ENCODE assay signal across 25 cellular contexts in the genomic region with DNA sequence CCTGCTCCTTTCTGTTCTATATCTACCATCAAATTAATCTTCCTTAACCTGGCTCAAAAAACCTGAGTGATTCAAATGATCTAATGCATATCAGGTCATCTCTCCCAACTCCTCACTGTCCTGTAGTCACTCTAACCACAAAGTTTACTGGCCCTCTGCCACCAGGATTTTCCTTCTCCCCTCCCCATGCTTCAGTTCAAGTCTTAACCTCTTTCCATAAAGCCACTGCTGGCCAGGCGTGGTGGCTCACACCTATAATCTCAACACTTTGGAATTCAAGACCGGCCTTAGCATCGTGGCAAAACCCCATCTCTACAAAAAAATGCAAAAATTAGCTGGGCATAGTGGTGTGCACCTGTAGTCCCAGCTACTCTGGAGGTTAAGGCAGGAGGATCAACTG. TPM values are rescaled to one million over a fixed set of nuclear protein-coding genes. Genes with fewer than 3 reads are reported as not detected.
DNase-seq lines count a peak whose midpoint lies in the region; TF ChIP-seq lines count a peak whose summit lies in the region.
"Had no signal": no experiment of that assay in that cellular context is flagged by ENCODE, and none has a peak within 500 bp of the region (broad histone marks: within the 10 kb centered on the region; RNA-seq: fewer than 3 reads in every experiment).

No MANE protein-coding gene starts in this region.

- in situ Hi-C loops in mammary epithelial cell (cut with MboI; ENCODE audit: low sequenced_read_pairs in 2 of 2) = loop anchor here in 1 of 2 donors (10.0 kb wide), 1 partner anchor 52 kb away; no protein-coding TSS in a partner anchor

- H3K27me3 ChIP-seq in mammary epithelial cell (ENCODE audit: insufficient read depth, low read length) = no peaks in the 10 kb centered on the region
- H3K27me3 ChIP-seq: pancreas had no signal

- H3K4me1 Mint-ChIP-seq in MCF 10A (ENCODE audit: insufficient read depth, unreplicated experiment) = peaks cover 7% of the 10 kb centered on the region
- H3K4me1 Mint-ChIP-seq: central memory CD8-positive, alpha-beta T cell had no signal

- H3K9me3 ChIP-seq in mammary epithelial cell (replicated peaks; ENCODE audit: insufficient read depth, low read length) = no peaks in the 10 kb centered on the region
- H3K9me3 ChIP-seq: pancreas had no signal

- H3K27ac Mint-ChIP-seq in MCF 10A (ENCODE audit: low read depth, unreplicated experiment) = no peak overlapping the region
- H3K27ac Mint-ChIP-seq: GM23338 had no signal

- no peak overlapping the region for H3K9ac ChIP-seq in mammary epithelial cell (ENCODE audit: insufficient read depth, low read length)

- DNase-seq in mammary epithelial cell (peak; percentile 86), MCF 10A (ENCODE audit: unreplicated experiment) (no peak), RPMI7951 (ENCODE audit: low read depth) (peak; percentile 32), epithelial cell of esophagus (ENCODE audit: low read depth) (peak; percentile 63), DMS 273 (lab: John Stamatoyannopoulos, UW; ENCODE audit: unreplicated experiment) (no peak), islet precursor cell (no peak), NK-92 (lab: John Stamatoyannopoulos, UW; ENCODE audit: unreplicated experiment) (no peak)
- no peak for DNase-seq in activated naive CD4-positive, alpha-beta T cell treated with anti-CD3 and anti-CD28 coated beads, Interleukin-2, amount 50 U/mL, for 16 hours
- DNase-seq: activated CD4-positive, alpha-beta T cell treated with anti-CD3 and anti-CD28 coated beads, Interleukin-2, amount 50 U/mL, for 1 hour; activated CD8-positive, alpha-beta memory T cell treated with anti-CD3 and anti-CD28 coated beads, Interleukin-2, amount 50 U/mL, for 48 hours; activated gamma-delta T cell; amniotic stem cell; C1 segment of cervical spinal cord; DMS53; effector CD8-positive, alpha-beta T cell; naive B cell; NCI-H1092; NCI-H69; OCI-M1; pancreas; stimulated activated CD4-positive, alpha-beta T cell treated with anti-CD3 and anti-CD28 coated beads, Interleukin-2, amount 100 ng/mL, for 48 hours had no signal

- H3K79me2 ChIP-seq in mammary epithelial cell (ENCODE audit: insufficient read depth, low read length) = no peaks in the 10 kb centered on the region

- H3K27me3 Mint-ChIP-seq in MCF 10A (ENCODE audit: insufficient read depth, unreplicated experiment) = no peaks in the 10 kb centered on the region
- H3K27me3 Mint-ChIP-seq: naive B cell had no signal

- H3K9me3 Mint-ChIP-seq in MCF 10A (ENCODE audit: unreplicated experiment) = no peaks in the 10 kb centered on the region
- H3K9me3 Mint-ChIP-seq: central memory CD8-positive, alpha-beta T cell; GM23338; naive B cell had no signal

- POLR2A ChIA-PET in MCF 10A (lab: Yijun Ruan, JAX) = interaction anchor here (0.7 to 3.8 kb wide), 6 partner anchors 9 to 91 kb away, joined by 3 to 25 read pairs (median 3); no protein-coding TSS in a partner anchor

- H3K4me1 ChIP-seq in mammary epithelial cell (ENCODE audit: insufficient read depth, low read length) = peaks cover 12% of the 10 kb centered on the region
- H3K4me1 ChIP-seq: pancreas had no signal

- H3K4me3 ChIP-seq in mammary epithelial cell (replicated peaks in 1 of 3; ENCODE audit: insufficient read depth in 1 of 3, low read depth in 2 of 3, low read length in 3 of 3) (no peak overlapping the region), epithelial cell of esophagus (ENCODE audit: low read length) (no peak overlapping the region)
- H3K4me3 ChIP-seq: GM23338, lung, pancreas had no signal

- CTCF ChIA-PET in mammary epithelial cell (lab: Charles Lee; ENCODE audit: low non-redundant PET) (no interaction called here), MCF 10A (lab: Yijun Ruan, JAX) (interaction anchor here (0.6 kb wide), 1 partner anchor 19 kb away, joined by 3 read pairs; no protein-coding TSS in a partner anchor)

- dilution Hi-C loops in mammary epithelial cell (cut with HindIII; ENCODE audit: low sequenced_read_pairs) = no loop called here

- intact Hi-C loops in mammary epithelial cell (cut with micrococcal nuclease) = no loop called here
- intact Hi-C loops in MCF 10A (cut with micrococcal nuclease) = no loop called here

- no peak for TF ChIP-seq CTCF in mammary epithelial cell (conservative IDR thresholded peaks at IDR 0.05 in 1 of 2, IDR thresholded peaks at IDR 0.05 in 1 of 2; ENCODE audit: extremely low read depth in 1 of 2, insufficient read depth in 1 of 2, low read depth in 1 of 2, low read length in 2 of 2)
- no peak for TF ChIP-seq CTCF in MCF 10A (IDR thresholded peaks at IDR 0.05; ENCODE audit: unreplicated experiment)
- TF ChIP-seq CTCF in epithelial cell of esophagus (IDR thresholded peaks at IDR 0.05; ENCODE audit: insufficient read depth, low read depth, low read length, missing control alignments) = no peak

- H4K20me1 ChIP-seq in mammary epithelial cell (ENCODE audit: insufficient read depth, low read length) = no peaks in the 10 kb centered on the region

- H3K27ac ChIP-seq in mammary epithelial cell (ENCODE audit: insufficient read depth, low read depth, low read length) = no peak overlapping the region
- H3K27ac ChIP-seq: 22Rv1, pancreas had no signal

- peak overlapping the region; percentile 9 for H3K4me2 ChIP-seq in mammary epithelial cell (ENCODE audit: insufficient read depth, low read depth, low read length)
- H3K4me2 ChIP-seq: GM23338 had no signal

- WGBS in mammary epithelial cell (ENCODE audit: low coverage, missing lambda C conversion rate) = 0% methylated on average over 3 of the region's 3 CpGs

- H3K36me3 ChIP-seq in mammary epithelial cell (ENCODE audit: insufficient read depth, low read length) = no peaks in the 10 kb centered on the region
- H3K36me3 ChIP-seq: pancreas had no signal

- H2AFZ ChIP-seq in mammary epithelial cell (ENCODE audit: low read depth, low read length) = no peak overlapping the region
- H2AFZ ChIP-seq: GM23338 had no signal

- no peak overlapping the region for H3K4me3 Mint-ChIP-seq in MCF 10A (ENCODE audit: unreplicated experiment)
- H3K4me3 Mint-ChIP-seq: central memory CD8-positive, alpha-beta T cell; GM23338; naive B cell had no signal

- no peaks in the 10 kb centered on the region for H3K36me3 Mint-ChIP-seq in MCF 10A (ENCODE audit: insufficient read depth, unreplicated experiment)
- H3K36me3 Mint-ChIP-seq: naive B cell had no signal

- no TSS peak for BruUV-seq in mammary epithelial cell (replicated peaks; lab: Mats Ljungman, UMichigan)
- BruUV-seq in MCF 10A (replicated peaks; lab: Mats Ljungman, UMichigan) = no TSS peak

RNA-seq across cellular contexts. Expression of a gene that starts 7.5 kb away (rescaled TPM):
- 10 to 100 TPM; 64.1 to 79.5 TPM for total RNA-seq in mammary epithelial cell
- 28.5 TPM for polyA plus RNA-seq in mammary epithelial cell
- polyA minus RNA-seq in mammary epithelial cell = 87.4 TPM
- 62.1 and 73.8 TPM in 2 replicates for total RNA-seq in MCF 10A (2022)
- 93.2 and 101 TPM in 2 replicates for total RNA-seq in RPMI7951 (2014; rRNA removed; shearing (Covaris generic))

Comparison
In these comparisons a context has a peak if more than half of its experiments do, and no peak if none do; other contexts are left out.
1. DNase-seq: peak in mammary epithelial cell (single experiment), RPMI7951 (single experiment) and epithelial cell of esophagus (single experiment); none in MCF 10A (single experiment), activated naive CD4-positive, alpha-beta T cell treated with anti-CD3 and anti-CD28 coated beads, Interleukin-2, amount 50 U/mL, for 16 hours (single experiment), DMS 273 (single experiment), islet precursor cell (single experiment) and NK-92 (single experiment).